22 cellular contexts compared by ENCODE assay signal in genomic region chr14:39972704-39973103, GRCh38.
DNase-seq lines count a peak whose midpoint lies in the region; ATAC-seq, FAIRE-seq and TF ChIP-seq lines count a peak whose summit lies in the region.
"Had no signal": no experiment of that assay in that cellular context is flagged by ENCODE, and none has a peak within 500 bp of the region (broad histone marks: within the 10 kb centered on the region; RNA-seq: fewer than 3 reads in every experiment).

No MANE protein-coding gene starts in this region.

- no peak for TF ChIP-seq POLR2A in spleen (IDR thresholded peaks at IDR 0.05)

- no peak overlapping the region for H3K9ac ChIP-seq in neural progenitor cell

- H3K36me3 ChIP-seq in neural progenitor cell, result no peaks in the 10 kb centered on the region
- H3K36me3 ChIP-seq in spleen, result no peaks in the 10 kb centered on the region
- H3K36me3 ChIP-seq: BE2C, HAP-1 had no signal

- no peak overlapping the region for H3K4me2 ChIP-seq in neural progenitor cell

- no peak overlapping the region for H2AFZ ChIP-seq in neural progenitor cell (replicated peaks)

- no peaks in the 10 kb centered on the region for H3K9me3 Mint-ChIP-seq in WTC11
- no peaks in the 10 kb centered on the region for H3K9me3 Mint-ChIP-seq in neural progenitor cell
- H3K9me3 Mint-ChIP-seq in MCF 10A (ENCODE audit: unreplicated experiment), result no peaks in the 10 kb centered on the region

- DNase-seq in GM19239 (ENCODE audit: insufficient read length, low spot score) (no peak), WTC11 (ENCODE audit: low spot score) (no peak), neural progenitor cell (ENCODE audit: low spot score) (no peak), spleen (no peak), MCF 10A (ENCODE audit: unreplicated experiment) (no peak)
- DNase-seq: ACHN; BE2C; C1 segment of cervical spinal cord; CD4-positive, CD25-positive, alpha-beta regulatory T cell; CD8-positive, alpha-beta memory T cell; COR-L47; DMS 273 treated with DMSO at 0.1 percent for 48 hours; DMS53; DND-41; EL; IMR-90 had no signal

- H3K36me3 Mint-ChIP-seq in WTC11 (no peaks in the 10 kb centered on the region), neural progenitor cell (no peaks in the 10 kb centered on the region), MCF 10A (ENCODE audit: insufficient read depth, unreplicated experiment) (no peaks in the 10 kb centered on the region)
- H3K36me3 Mint-ChIP-seq: CD4-positive, CD25-positive, alpha-beta regulatory T cell; CD8-positive, alpha-beta memory T cell had no signal

- no peak overlapping the region for H3K27ac Mint-ChIP-seq in WTC11
- H3K27ac Mint-ChIP-seq in neural progenitor cell, result peak overlapping the region; percentile 67
- no peak overlapping the region for H3K27ac Mint-ChIP-seq in MCF 10A (ENCODE audit: low read depth, unreplicated experiment)
- H3K27ac Mint-ChIP-seq: CD4-positive, CD25-positive, alpha-beta regulatory T cell; CD8-positive, alpha-beta memory T cell had no signal

- H3K27me3 Mint-ChIP-seq in WTC11 (ENCODE audit: low read depth), result no peaks in the 10 kb centered on the region
- no peaks in the 10 kb centered on the region for H3K27me3 Mint-ChIP-seq in neural progenitor cell (ENCODE audit: insufficient read depth, low read depth)
- no peaks in the 10 kb centered on the region for H3K27me3 Mint-ChIP-seq in MCF 10A (ENCODE audit: insufficient read depth, unreplicated experiment)
- H3K27me3 Mint-ChIP-seq: CD4-positive, CD25-positive, alpha-beta regulatory T cell; CD8-positive, alpha-beta memory T cell had no signal

- no peaks in the 10 kb centered on the region for H3K79me2 ChIP-seq in neural progenitor cell (ENCODE audit: low read depth)

- no TSS peak for BruUV-seq in MCF 10A (replicated peaks; lab: Mats Ljungman, UMichigan)

- TF ChIP-seq CTCF in WTC11 (IDR thresholded peaks at IDR 0.05) (no peak), neural progenitor cell (IDR thresholded peaks at IDR 0.05) (no peak), spleen (IDR thresholded peaks at IDR 0.05 in 8 of 11, conservative IDR thresholded peaks at IDR 0.05 in 3 of 11) (no peak), MCF 10A (IDR thresholded peaks at IDR 0.05; ENCODE audit: unreplicated experiment) (no peak)

- CTCF ChIA-PET in WTC11 (lab: Charles Lee) (no interaction called here), MCF 10A (lab: Yijun Ruan, JAX) (no interaction called here)

- H4K20me1 ChIP-seq in neural progenitor cell (ENCODE audit: low read depth), result no peaks in the 10 kb centered on the region

- H3K9me3 ChIP-seq in neural progenitor cell (ENCODE audit: low read depth) (no peaks in the 10 kb centered on the region), spleen (no peaks in the 10 kb centered on the region)
- H3K9me3 ChIP-seq: BE2C, HAP-1 had no signal

- no peaks in the 10 kb centered on the region for H3K27me3 ChIP-seq in neural progenitor cell
- H3K27me3 ChIP-seq in spleen (replicated peaks in 1 of 7), result no peaks in the 10 kb centered on the region
- H3K27me3 ChIP-seq: BE2C had no signal

- H3K4me3 Mint-ChIP-seq in WTC11, result no peak overlapping the region
- H3K4me3 Mint-ChIP-seq in neural progenitor cell, result peak overlapping the region; percentile 38
- H3K4me3 Mint-ChIP-seq in MCF 10A (ENCODE audit: unreplicated experiment), result no peak overlapping the region
- H3K4me3 Mint-ChIP-seq: CD4-positive, CD25-positive, alpha-beta regulatory T cell; CD8-positive, alpha-beta memory T cell had no signal

- ATAC-seq in WTC11 (peak; percentile 41; the same call in 1 of the 2 replicates), GM18909 (IDR thresholded peaks at IDR 0.05; ENCODE audit: poor library complexity, unreplicated experiment) (no peak)
- ATAC-seq: K562 had no signal

- H3K27ac ChIP-seq in neural progenitor cell, result no peak overlapping the region
- H3K27ac ChIP-seq in spleen, result no peak overlapping the region

- whole genome bisulfite sequencing in spleen, 5 donors, result 79 to 92% (median 90%) methylated on average over 2 of the region's 2 CpGs

- H3K4me1 Mint-ChIP-seq in WTC11, result peaks cover 12% of the 10 kb centered on the region
- H3K4me1 Mint-ChIP-seq in neural progenitor cell, result no peaks in the 10 kb centered on the region
- no peaks in the 10 kb centered on the region for H3K4me1 Mint-ChIP-seq in MCF 10A (ENCODE audit: insufficient read depth, unreplicated experiment)
- H3K4me1 Mint-ChIP-seq: CD4-positive, CD25-positive, alpha-beta regulatory T cell; CD8-positive, alpha-beta memory T cell had no signal

- POLR2A ChIA-PET in WTC11 (lab: Charles Lee) (no interaction called here), MCF 10A (lab: Yijun Ruan, JAX) (no interaction called here)

- peak; percentile 48 for FAIRE-seq in GM19239 (lab: Jason Lieb, UNC)
- FAIRE-seq: A204.1, GM12891, HTR-8/SVneo, K562 had no signal

- H3K4me1 ChIP-seq in neural progenitor cell, result no peaks in the 10 kb centered on the region
- no peaks in the 10 kb centered on the region for H3K4me1 ChIP-seq in spleen
- H3K4me1 ChIP-seq: BE2C, HAP-1 had no signal

- intact Hi-C loops in spleen (cut with DNase I; ENCODE audit: low total_unique reads), result no loop called here
- intact Hi-C loops in MCF 10A (cut with micrococcal nuclease), result no loop called here

- no peaks in the 10 kb centered on the region for H3F3A ChIP-seq in neural progenitor cell (ENCODE audit: low read depth)

- no peak overlapping the region for H3K4me3 ChIP-seq in neural progenitor cell
- H3K4me3 ChIP-seq in spleen, result no peak overlapping the region
- H3K4me3 ChIP-seq: HAP-1, K562 had no signal

TF ChIP-seq in WTC11, 78 proteins besides CTCF, POLR2A, EP300 and RAD21:
- TF ChIP-seq JUN (CRISPR knock-in tag; IDR thresholded peaks at IDR 0.05), result no peak
- no peak for TF ChIP-seq PRRX2 (CRISPR knock-in tag; IDR thresholded peaks at IDR 0.05)
- TF ChIP-seq NFATC4 (CRISPR knock-in tag; IDR thresholded peaks at IDR 0.05), result no peak
- TF ChIP-seq KAT7 (CRISPR knock-in tag; IDR thresholded peaks at IDR 0.05; ENCODE audit: borderline replicate concordance), result no peak
- TF ChIP-seq STAT6 (CRISPR knock-in tag; conservative IDR thresholded peaks at IDR 0.05; ENCODE audit: low read depth), result no peak
- no peak for TF ChIP-seq NR3C1 (CRISPR knock-in tag; conservative IDR thresholded peaks at IDR 0.05; ENCODE audit: low read depth)
- no peak for TF ChIP-seq ATF6 (CRISPR knock-in tag; IDR thresholded peaks at IDR 0.05)
- TF ChIP-seq ZNF232 (CRISPR knock-in tag; IDR thresholded peaks at IDR 0.05), result no peak
- TF ChIP-seq ATF1 (CRISPR knock-in tag; IDR thresholded peaks at IDR 0.05), result no peak
- TF ChIP-seq ZBTB43 (CRISPR knock-in tag; IDR thresholded peaks at IDR 0.05), result no peak
